24 cellular contexts compared by ENCODE assay signal in genomic region chr5:109553826-109554225, GRCh38.
DNase-seq lines count a peak whose midpoint lies in the region; ATAC-seq, FAIRE-seq and TF ChIP-seq lines count a peak whose summit lies in the region.
"Had no signal": no experiment of that assay in that cellular context is flagged by ENCODE, and none has a peak within 500 bp of the region (broad histone marks: within the 10 kb centered on the region; RNA-seq: fewer than 3 reads in every experiment).

No MANE protein-coding gene starts in this region.

- H3K9me3 ChIP-seq in RWPE2 (ENCODE audit: severe bottlenecking), result peaks cover 2% of the 10 kb centered on the region
- H3K9me3 ChIP-seq: BE2C had no signal

- ATAC-seq in RWPE2 (ENCODE audit: low read depth) (peak; percentile 64; the same call in 2 of the 3 replicates), foreskin keratinocyte (peak; percentile 99)
- ATAC-seq: GM23338, K562 had no signal

- TF ChIP-seq CTCF in RWPE2 (IDR thresholded peaks at IDR 0.05; ENCODE audit: poor library complexity, severe bottlenecking) (no peak), epithelial cell of esophagus (IDR thresholded peaks at IDR 0.05; ENCODE audit: insufficient read depth, low read depth, low read length, missing control alignments) (no peak), foreskin keratinocyte (conservative IDR thresholded peaks at IDR 0.05) (no peak), D721Med (IDR thresholded peaks at IDR 0.05; ENCODE audit: insufficient read depth, missing control alignments) (no peak)

- H3K27ac ChIP-seq in RWPE2 (ENCODE audit: poor library complexity, severe bottlenecking) (no peak overlapping the region), foreskin keratinocyte (peak overlapping the region; percentile 70)

- no peaks in the 10 kb centered on the region for H3K27me3 ChIP-seq in RWPE2 (ENCODE audit: insufficient read depth, poor library complexity, severe bottlenecking)
- no peaks in the 10 kb centered on the region for H3K27me3 ChIP-seq in foreskin keratinocyte
- H3K27me3 ChIP-seq: BE2C had no signal

- no peak for TF ChIP-seq POLR2A in GM12892 (IDR thresholded peaks at IDR 0.05; ENCODE audit: low read depth, low read length)

- FAIRE-seq in GM12892 (lab: Jason Lieb, UNC) (peak; percentile 33), D721Med (lab: Jason Lieb, UNC) (no peak)
- FAIRE-seq: A204.1, H54, HTR-8/SVneo, K562 had no signal

- DNase-seq in GM12892 (ENCODE audit: insufficient read length) (no peak), RWPE2 (ENCODE audit: low spot score) (no peak), epithelial cell of esophagus (ENCODE audit: low read depth) (peak; percentile 95), foreskin keratinocyte (peak; percentile 96 to 99), DMS 273 (lab: John Stamatoyannopoulos, UW; ENCODE audit: unreplicated experiment) (no peak), D721Med (ENCODE audit: insufficient read length, low spot score) (no peak), NCI-H187 treated with DMSO at 0.1 percent for 48 hours (lab: John Stamatoyannopoulos, UW) (no peak)
- DNase-seq in stimulated activated naive CD4-positive, alpha-beta T cell (lab: John Stamatoyannopoulos, UW), result no peak
- DNase-seq: ACHN; BE2C; C1 segment of cervical spinal cord; CD4-positive, CD25-positive, alpha-beta regulatory T cell; CD8-positive, alpha-beta memory T cell; COR-L47; DMS153; DMS79; GDM1; HCEC 1CT; IMR-90 had no signal

- no peaks in the 10 kb centered on the region for H3K4me1 ChIP-seq in RWPE2 (ENCODE audit: insufficient read depth, poor library complexity, severe bottlenecking)
- H3K4me1 ChIP-seq in foreskin keratinocyte, result peaks cover 7% of the 10 kb centered on the region
- H3K4me1 ChIP-seq: BE2C had no signal

- H3K4me3 ChIP-seq in RWPE2 (ENCODE audit: severe bottlenecking), result no peak overlapping the region
- no peak overlapping the region for H3K4me3 ChIP-seq in epithelial cell of esophagus (ENCODE audit: low read length)
- H3K4me3 ChIP-seq: GM23338, K562 had no signal

- H3K36me3 ChIP-seq in RWPE2 (ENCODE audit: low read depth), result no peaks in the 10 kb centered on the region
- H3K36me3 ChIP-seq: BE2C had no signal

Comparison
In these comparisons a context has a peak if more than half of its experiments do, and no peak if none do; other contexts are left out.
1. DNase-seq: peak in epithelial cell of esophagus (single experiment) and foreskin keratinocyte (2 of 2); none in GM12892 (single experiment), RWPE2 (single experiment), DMS 273 (single experiment), stimulated activated naive CD4-positive, alpha-beta T cell (0 of 6), D721Med (single experiment) and NCI-H187 treated with DMSO at 0.1 percent for 48 hours (single experiment).